1 cellular context compared by ENCODE assay signal in the genomic region with DNA sequence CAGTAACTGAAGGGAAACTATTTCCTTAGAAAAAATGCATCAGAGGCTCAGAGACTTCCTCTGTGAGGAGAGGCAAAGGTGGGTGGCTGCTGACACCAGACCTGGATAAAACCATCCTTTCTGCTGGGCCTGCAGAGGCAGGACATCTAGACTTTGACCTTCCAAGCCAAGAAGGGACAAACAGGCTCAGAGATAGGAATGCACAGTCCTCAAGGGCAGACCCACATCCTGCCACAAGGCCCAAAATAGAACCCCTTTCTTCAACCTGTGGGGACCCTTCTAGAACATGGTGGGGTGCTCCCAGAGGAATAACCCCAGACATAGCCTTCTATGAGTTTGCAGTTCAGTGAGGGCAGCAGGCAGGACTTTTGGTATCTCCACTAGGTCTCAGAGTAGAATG.
A peak's percentile ranks its signal among the peaks of the same experiment; 100 is the strongest.
TF ChIP-seq lines count a peak whose summit lies in the region.

No MANE protein-coding gene starts in this region.

TF ChIP-seq in HepG2, 621 proteins besides CTCF, POLR2A, EP300 and RAD21 (continued from another document and continues in another):
- TF ChIP-seq, protein P1, sequence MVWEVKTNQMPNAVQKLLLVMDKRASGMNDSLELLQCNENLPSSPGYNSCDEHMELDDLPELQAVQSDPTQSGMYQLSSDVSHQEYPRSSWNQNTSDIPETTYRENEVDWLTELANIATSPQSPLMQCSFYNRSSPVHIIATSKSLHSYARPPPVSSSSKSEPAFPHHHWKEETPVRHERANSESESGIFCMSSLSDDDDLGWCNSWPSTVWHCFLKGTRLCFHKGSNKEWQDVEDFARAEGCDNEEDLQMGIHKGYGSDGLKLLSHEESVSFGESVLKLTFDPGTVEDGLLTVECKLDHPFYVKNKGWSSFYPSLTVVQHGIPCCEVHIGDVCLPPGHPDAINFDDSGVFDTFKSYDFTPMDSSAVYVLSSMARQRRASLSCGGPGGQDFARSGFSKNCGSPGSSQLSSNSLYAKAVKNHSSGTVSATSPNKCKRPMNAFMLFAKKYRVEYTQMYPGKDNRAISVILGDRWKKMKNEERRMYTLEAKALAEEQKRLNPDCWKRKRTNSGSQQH (CRISPR knock-in tag; IDR thresholded peaks at IDR 0.05; ENCODE audit: low read depth) = no peak
- TF ChIP-seq ZNF460 (CRISPR knock-in tag; IDR thresholded peaks at IDR 0.05; ENCODE audit: borderline replicate concordance) = no peak
- no peak; the same call in 1 of the 2 replicates for TF ChIP-seq ZNF788 (CRISPR knock-in tag; IDR thresholded peaks at IDR 0.05; ENCODE audit: borderline replicate concordance)
- TF ChIP-seq ZNF619 (CRISPR knock-in tag; IDR thresholded peaks at IDR 0.05) = no peak
- TF ChIP-seq BORCS8-MEF2B (CRISPR knock-in tag; IDR thresholded peaks at IDR 0.05) = no peak
- no peak for TF ChIP-seq THAP11 (CRISPR knock-in tag; IDR thresholded peaks at IDR 0.05)
- TF ChIP-seq, protein P2, sequence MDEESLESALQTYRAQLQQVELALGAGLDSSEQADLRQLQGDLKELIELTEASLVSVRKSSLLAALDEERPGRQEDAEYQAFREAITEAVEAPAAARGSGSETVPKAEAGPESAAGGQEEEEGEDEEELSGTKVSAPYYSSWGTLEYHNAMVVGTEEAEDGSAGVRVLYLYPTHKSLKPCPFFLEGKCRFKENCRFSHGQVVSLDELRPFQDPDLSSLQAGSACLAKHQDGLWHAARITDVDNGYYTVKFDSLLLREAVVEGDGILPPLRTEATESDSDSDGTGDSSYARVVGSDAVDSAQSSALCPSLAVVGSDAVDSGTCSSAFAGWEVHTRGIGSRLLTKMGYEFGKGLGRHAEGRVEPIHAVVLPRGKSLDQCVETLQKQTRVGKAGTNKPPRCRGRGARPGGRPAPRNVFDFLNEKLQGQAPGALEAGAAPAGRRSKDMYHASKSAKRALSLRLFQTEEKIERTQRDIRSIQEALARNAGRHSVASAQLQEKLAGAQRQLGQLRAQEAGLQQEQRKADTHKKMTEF (CRISPR knock-in tag; IDR thresholded peaks at IDR 0.05) = no peak
- TF ChIP-seq ZNF124 (CRISPR knock-in tag; IDR thresholded peaks at IDR 0.05) = no peak
- no peak for TF ChIP-seq HDAC6 (IDR thresholded peaks at IDR 0.05; ENCODE audit: low read depth, low read length)
- no peak for TF ChIP-seq ZNF879 (CRISPR knock-in tag; IDR thresholded peaks at IDR 0.05)
- TF ChIP-seq CHD2 (IDR thresholded peaks at IDR 0.05; ENCODE audit: low read depth, low read length) = no peak
- no peak for TF ChIP-seq HCFC1 (IDR thresholded peaks at IDR 0.05; ENCODE audit: low read depth, low read length)
- peak; percentile 63; the same call in 1 of the 2 replicates for TF ChIP-seq ZNF644 (CRISPR knock-in tag; IDR thresholded peaks at IDR 0.05; ENCODE audit: low read depth)
- no peak for TF ChIP-seq CBX5 (CRISPR knock-in tag; IDR thresholded peaks at IDR 0.05; ENCODE audit: borderline replicate concordance)
- TF ChIP-seq XRCC5 (optimal IDR thresholded peaks at IDR 0.05; ENCODE audit: low read length) = peak; percentile 67
- 0 out of 2 replicates have a peak, but pooled peaks have one; percentile 21 for TF ChIP-seq HOXA3 (CRISPR knock-in tag; IDR thresholded peaks at IDR 0.05)
- TF ChIP-seq, protein P3, sequence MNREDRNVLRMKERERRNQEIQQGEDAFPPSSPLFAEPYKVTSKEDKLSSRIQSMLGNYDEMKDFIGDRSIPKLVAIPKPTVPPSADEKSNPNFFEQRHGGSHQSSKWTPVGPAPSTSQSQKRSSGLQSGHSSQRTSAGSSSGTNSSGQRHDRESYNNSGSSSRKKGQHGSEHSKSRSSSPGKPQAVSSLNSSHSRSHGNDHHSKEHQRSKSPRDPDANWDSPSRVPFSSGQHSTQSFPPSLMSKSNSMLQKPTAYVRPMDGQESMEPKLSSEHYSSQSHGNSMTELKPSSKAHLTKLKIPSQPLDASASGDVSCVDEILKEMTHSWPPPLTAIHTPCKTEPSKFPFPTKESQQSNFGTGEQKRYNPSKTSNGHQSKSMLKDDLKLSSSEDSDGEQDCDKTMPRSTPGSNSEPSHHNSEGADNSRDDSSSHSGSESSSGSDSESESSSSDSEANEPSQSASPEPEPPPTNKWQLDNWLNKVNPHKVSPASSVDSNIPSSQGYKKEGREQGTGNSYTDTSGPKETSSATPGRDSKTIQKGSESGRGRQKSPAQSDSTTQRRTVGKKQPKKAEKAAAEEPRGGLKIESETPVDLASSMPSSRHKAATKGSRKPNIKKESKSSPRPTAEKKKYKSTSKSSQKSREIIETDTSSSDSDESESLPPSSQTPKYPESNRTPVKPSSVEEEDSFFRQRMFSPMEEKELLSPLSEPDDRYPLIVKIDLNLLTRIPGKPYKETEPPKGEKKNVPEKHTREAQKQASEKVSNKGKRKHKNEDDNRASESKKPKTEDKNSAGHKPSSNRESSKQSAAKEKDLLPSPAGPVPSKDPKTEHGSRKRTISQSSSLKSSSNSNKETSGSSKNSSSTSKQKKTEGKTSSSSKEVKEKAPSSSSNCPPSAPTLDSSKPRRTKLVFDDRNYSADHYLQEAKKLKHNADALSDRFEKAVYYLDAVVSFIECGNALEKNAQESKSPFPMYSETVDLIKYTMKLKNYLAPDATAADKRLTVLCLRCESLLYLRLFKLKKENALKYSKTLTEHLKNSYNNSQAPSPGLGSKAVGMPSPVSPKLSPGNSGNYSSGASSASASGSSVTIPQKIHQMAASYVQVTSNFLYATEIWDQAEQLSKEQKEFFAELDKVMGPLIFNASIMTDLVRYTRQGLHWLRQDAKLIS (CRISPR knock-in tag; IDR thresholded peaks at IDR 0.05) = no peak
- no peak for TF ChIP-seq AGO2 (optimal IDR thresholded peaks at IDR 0.05; ENCODE audit: low read depth, low read length)
- TF ChIP-seq ZNF292 (CRISPR knock-in tag; IDR thresholded peaks at IDR 0.05; ENCODE audit: borderline replicate concordance, low read depth) = no peak
- no peak for TF ChIP-seq HMGA1 (CRISPR knock-in tag; conservative IDR thresholded peaks at IDR 0.05)
- TF ChIP-seq, protein P4, sequence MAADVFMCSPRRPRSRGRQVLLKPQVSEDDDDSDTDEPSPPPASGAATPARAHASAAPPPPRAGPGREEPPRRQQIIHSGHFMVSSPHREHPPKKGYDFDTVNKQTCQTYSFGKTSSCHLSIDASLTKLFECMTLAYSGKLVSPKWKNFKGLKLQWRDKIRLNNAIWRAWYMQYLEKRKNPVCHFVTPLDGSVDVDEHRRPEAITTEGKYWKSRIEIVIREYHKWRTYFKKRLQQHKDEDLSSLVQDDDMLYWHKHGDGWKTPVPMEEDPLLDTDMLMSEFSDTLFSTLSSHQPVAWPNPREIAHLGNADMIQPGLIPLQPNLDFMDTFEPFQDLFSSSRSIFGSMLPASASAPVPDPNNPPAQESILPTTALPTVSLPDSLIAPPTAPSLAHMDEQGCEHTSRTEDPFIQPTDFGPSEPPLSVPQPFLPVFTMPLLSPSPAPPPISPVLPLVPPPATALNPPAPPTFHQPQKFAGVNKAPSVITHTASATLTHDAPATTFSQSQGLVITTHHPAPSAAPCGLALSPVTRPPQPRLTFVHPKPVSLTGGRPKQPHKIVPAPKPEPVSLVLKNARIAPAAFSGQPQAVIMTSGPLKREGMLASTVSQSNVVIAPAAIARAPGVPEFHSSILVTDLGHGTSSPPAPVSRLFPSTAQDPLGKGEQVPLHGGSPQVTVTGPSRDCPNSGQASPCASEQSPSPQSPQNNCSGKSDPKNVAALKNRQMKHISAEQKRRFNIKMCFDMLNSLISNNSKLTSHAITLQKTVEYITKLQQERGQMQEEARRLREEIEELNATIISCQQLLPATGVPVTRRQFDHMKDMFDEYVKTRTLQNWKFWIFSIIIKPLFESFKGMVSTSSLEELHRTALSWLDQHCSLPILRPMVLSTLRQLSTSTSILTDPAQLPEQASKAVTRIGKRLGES (CRISPR knock-in tag; IDR thresholded peaks at IDR 0.05; ENCODE audit: borderline replicate concordance) = no peak
- no peak for TF ChIP-seq ZNF256 (CRISPR knock-in tag; conservative IDR thresholded peaks at IDR 0.05)
- TF ChIP-seq ZNF543 (CRISPR knock-in tag; IDR thresholded peaks at IDR 0.05) = no peak
- TF ChIP-seq ARHGAP35 (CRISPR knock-in tag; IDR thresholded peaks at IDR 0.05; ENCODE audit: borderline replicate concordance) = no peak
- TF ChIP-seq, protein P5, sequence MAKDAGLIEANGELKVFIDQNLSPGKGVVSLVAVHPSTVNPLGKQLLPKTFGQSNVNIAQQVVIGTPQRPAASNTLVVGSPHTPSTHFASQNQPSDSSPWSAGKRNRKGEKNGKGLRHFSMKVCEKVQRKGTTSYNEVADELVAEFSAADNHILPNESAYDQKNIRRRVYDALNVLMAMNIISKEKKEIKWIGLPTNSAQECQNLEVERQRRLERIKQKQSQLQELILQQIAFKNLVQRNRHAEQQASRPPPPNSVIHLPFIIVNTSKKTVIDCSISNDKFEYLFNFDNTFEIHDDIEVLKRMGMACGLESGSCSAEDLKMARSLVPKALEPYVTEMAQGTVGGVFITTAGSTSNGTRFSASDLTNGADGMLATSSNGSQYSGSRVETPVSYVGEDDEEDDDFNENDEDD (CRISPR knock-in tag; IDR thresholded peaks at IDR 0.05; ENCODE audit: borderline replicate concordance) = no peak
- TF ChIP-seq MAF1 (CRISPR knock-in tag; IDR thresholded peaks at IDR 0.05; ENCODE audit: borderline replicate concordance) = no peak
- TF ChIP-seq RORA (CRISPR knock-in tag; IDR thresholded peaks at IDR 0.05) = no peak
- TF ChIP-seq, protein P6, sequence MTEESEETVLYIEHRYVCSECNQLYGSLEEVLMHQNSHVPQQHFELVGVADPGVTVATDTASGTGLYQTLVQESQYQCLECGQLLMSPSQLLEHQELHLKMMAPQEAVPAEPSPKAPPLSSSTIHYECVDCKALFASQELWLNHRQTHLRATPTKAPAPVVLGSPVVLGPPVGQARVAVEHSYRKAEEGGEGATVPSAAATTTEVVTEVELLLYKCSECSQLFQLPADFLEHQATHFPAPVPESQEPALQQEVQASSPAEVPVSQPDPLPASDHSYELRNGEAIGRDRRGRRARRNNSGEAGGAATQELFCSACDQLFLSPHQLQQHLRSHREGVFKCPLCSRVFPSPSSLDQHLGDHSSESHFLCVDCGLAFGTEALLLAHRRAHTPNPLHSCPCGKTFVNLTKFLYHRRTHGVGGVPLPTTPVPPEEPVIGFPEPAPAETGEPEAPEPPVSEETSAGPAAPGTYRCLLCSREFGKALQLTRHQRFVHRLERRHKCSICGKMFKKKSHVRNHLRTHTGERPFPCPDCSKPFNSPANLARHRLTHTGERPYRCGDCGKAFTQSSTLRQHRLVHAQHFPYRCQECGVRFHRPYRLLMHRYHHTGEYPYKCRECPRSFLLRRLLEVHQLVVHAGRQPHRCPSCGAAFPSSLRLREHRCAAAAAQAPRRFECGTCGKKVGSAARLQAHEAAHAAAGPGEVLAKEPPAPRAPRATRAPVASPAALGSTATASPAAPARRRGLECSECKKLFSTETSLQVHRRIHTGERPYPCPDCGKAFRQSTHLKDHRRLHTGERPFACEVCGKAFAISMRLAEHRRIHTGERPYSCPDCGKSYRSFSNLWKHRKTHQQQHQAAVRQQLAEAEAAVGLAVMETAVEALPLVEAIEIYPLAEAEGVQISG (CRISPR knock-in tag; IDR thresholded peaks at IDR 0.05) = no peak
- TF ChIP-seq, protein P7, sequence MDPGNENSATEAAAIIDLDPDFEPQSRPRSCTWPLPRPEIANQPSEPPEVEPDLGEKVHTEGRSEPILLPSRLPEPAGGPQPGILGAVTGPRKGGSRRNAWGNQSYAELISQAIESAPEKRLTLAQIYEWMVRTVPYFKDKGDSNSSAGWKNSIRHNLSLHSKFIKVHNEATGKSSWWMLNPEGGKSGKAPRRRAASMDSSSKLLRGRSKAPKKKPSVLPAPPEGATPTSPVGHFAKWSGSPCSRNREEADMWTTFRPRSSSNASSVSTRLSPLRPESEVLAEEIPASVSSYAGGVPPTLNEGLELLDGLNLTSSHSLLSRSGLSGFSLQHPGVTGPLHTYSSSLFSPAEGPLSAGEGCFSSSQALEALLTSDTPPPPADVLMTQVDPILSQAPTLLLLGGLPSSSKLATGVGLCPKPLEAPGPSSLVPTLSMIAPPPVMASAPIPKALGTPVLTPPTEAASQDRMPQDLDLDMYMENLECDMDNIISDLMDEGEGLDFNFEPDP (CRISPR knock-in tag; conservative IDR thresholded peaks at IDR 0.05) = no peak
- 0 out of 2 replicates have a peak, but pooled peaks have one; percentile 51 for TF ChIP-seq ESRRA (CRISPR knock-in tag; IDR thresholded peaks at IDR 0.05; ENCODE audit: low read depth)
- TF ChIP-seq RNF2 (conservative IDR thresholded peaks at IDR 0.05; ENCODE audit: low read depth) = no peak
- TF ChIP-seq TBP (CRISPR knock-in tag; IDR thresholded peaks at IDR 0.05) = no peak
- TF ChIP-seq ZNF557 (CRISPR knock-in tag; IDR thresholded peaks at IDR 0.05) = no peak
- TF ChIP-seq, protein P8, sequence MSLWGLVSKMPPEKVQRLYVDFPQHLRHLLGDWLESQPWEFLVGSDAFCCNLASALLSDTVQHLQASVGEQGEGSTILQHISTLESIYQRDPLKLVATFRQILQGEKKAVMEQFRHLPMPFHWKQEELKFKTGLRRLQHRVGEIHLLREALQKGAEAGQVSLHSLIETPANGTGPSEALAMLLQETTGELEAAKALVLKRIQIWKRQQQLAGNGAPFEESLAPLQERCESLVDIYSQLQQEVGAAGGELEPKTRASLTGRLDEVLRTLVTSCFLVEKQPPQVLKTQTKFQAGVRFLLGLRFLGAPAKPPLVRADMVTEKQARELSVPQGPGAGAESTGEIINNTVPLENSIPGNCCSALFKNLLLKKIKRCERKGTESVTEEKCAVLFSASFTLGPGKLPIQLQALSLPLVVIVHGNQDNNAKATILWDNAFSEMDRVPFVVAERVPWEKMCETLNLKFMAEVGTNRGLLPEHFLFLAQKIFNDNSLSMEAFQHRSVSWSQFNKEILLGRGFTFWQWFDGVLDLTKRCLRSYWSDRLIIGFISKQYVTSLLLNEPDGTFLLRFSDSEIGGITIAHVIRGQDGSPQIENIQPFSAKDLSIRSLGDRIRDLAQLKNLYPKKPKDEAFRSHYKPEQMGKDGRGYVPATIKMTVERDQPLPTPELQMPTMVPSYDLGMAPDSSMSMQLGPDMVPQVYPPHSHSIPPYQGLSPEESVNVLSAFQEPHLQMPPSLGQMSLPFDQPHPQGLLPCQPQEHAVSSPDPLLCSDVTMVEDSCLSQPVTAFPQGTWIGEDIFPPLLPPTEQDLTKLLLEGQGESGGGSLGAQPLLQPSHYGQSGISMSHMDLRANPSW (CRISPR knock-in tag; IDR thresholded peaks at IDR 0.05; ENCODE audit: borderline replicate concordance) = no peak
- TF ChIP-seq GATAD1 (CRISPR knock-in tag; IDR thresholded peaks at IDR 0.05) = no peak
- no peak for TF ChIP-seq ZNF614 (CRISPR knock-in tag; IDR thresholded peaks at IDR 0.05; ENCODE audit: borderline replicate concordance)
- TF ChIP-seq ZNF772 (CRISPR knock-in tag; IDR thresholded peaks at IDR 0.05) = no peak
- no peak for TF ChIP-seq ZNF530 (CRISPR knock-in tag; IDR thresholded peaks at IDR 0.05; ENCODE audit: low read depth)
- TF ChIP-seq ZNF563 (CRISPR knock-in tag; IDR thresholded peaks at IDR 0.05) = no peak
- no peak for TF ChIP-seq ZNF251 (CRISPR knock-in tag; IDR thresholded peaks at IDR 0.05)
- TF ChIP-seq, protein P9, sequence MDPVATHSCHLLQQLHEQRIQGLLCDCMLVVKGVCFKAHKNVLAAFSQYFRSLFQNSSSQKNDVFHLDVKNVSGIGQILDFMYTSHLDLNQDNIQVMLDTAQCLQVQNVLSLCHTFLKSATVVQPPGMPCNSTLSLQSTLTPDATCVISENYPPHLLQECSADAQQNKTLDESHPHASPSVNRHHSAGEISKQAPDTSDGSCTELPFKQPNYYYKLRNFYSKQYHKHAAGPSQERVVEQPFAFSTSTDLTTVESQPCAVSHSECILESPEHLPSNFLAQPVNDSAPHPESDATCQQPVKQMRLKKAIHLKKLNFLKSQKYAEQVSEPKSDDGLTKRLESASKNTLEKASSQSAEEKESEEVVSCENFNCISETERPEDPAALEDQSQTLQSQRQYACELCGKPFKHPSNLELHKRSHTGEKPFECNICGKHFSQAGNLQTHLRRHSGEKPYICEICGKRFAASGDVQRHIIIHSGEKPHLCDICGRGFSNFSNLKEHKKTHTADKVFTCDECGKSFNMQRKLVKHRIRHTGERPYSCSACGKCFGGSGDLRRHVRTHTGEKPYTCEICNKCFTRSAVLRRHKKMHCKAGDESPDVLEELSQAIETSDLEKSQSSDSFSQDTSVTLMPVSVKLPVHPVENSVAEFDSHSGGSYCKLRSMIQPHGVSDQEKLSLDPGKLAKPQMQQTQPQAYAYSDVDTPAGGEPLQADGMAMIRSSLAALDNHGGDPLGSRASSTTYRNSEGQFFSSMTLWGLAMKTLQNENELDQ (CRISPR knock-in tag; IDR thresholded peaks at IDR 0.05; ENCODE audit: borderline replicate concordance) = no peak
